ENCODE assay signal across 20 cellular contexts in genomic region chr11:74033046-74033445, GRCh38. TPM values are rescaled to one million over a fixed set of nuclear protein-coding genes. Genes with fewer than 3 reads are reported as not detected.
A peak's percentile ranks its signal among the peaks of the same experiment; 100 is the strongest.
DNase-seq lines count a peak whose midpoint lies in the region; ATAC-seq and TF ChIP-seq lines count a peak whose summit lies in the region.
"Had no signal": no experiment of that assay in that cellular context is flagged by ENCODE, and none has a peak within 500 bp of the region (broad histone marks: within the 10 kb centered on the region; RNA-seq: fewer than 3 reads in every experiment).

No MANE protein-coding gene starts in this region.

- no peaks in the 10 kb centered on the region for H3K79me2 ChIP-seq in DOHH2 (ENCODE audit: control insufficient read depth, low read length)

- H3K4me1 Mint-ChIP-seq in activated naive CD8-positive, alpha-beta T cell (ENCODE audit: low read depth), result peaks cover 26% of the 10 kb centered on the region
- H3K4me1 Mint-ChIP-seq in activated naive CD8-positive, alpha-beta T cell treated with anti-CD3 and anti-CD28 coated beads, Interleukin-2, amount 50 U/mL, for 24 hours, result peaks cover 25% of the 10 kb centered on the region
- H3K4me1 Mint-ChIP-seq in T-helper 17 cell, result peaks cover 23% of the 10 kb centered on the region
- H3K4me1 Mint-ChIP-seq in naive B cell, result peaks cover 10 to 16% (median 12%) of the 10 kb centered on the region in 3 donors

- no peak overlapping the region for H3K27ac ChIP-seq in DOHH2 (ENCODE audit: low read depth, low read length)
- H3K27ac ChIP-seq: HL-60 had no signal

- no peak for DNase-seq in activated naive CD8-positive, alpha-beta T cell treated with anti-CD3 and anti-CD28 coated beads, Interleukin-2, amount 50 U/mL, for 24 hours
- DNase-seq in T-helper 17 cell (no peak), naive B cell (no peak), A172 (ENCODE audit: low spot score) (no peak), HCEC 1CT (no peak)
- no peak for DNase-seq in activated CD8-positive, alpha-beta memory T cell treated with anti-CD3 and anti-CD28 coated beads for 24 hours
- DNase-seq: ACHN, BE2C, DMS153, KG1, NCI-H1092 treated with DMSO at 0.1 percent for 48 hours, NCI-H187, NCI-H446 had no signal

- no peaks in the 10 kb centered on the region for H3F3A ChIP-seq in DOHH2 (ENCODE audit: control insufficient read depth, insufficient read depth)

- H3K36me3 Mint-ChIP-seq in activated naive CD8-positive, alpha-beta T cell, result peaks cover 26% of the 10 kb centered on the region
- H3K36me3 Mint-ChIP-seq in activated naive CD8-positive, alpha-beta T cell treated with anti-CD3 and anti-CD28 coated beads, Interleukin-2, amount 50 U/mL, for 24 hours (ENCODE audit: low read depth), result peaks cover 16% of the 10 kb centered on the region
- peaks cover 15% of the 10 kb centered on the region for H3K36me3 Mint-ChIP-seq in T-helper 17 cell (ENCODE audit: low read depth)
- H3K36me3 Mint-ChIP-seq in naive B cell, result peaks cover 37 to 44% of the 10 kb centered on the region in 2 donors

- H4K20me1 ChIP-seq in DOHH2 (ENCODE audit: control insufficient read depth, insufficient read depth, low read depth, low read length), result no peaks in the 10 kb centered on the region

- H3K4me3 Mint-ChIP-seq in activated naive CD8-positive, alpha-beta T cell, result no peak overlapping the region
- H3K4me3 Mint-ChIP-seq in activated naive CD8-positive, alpha-beta T cell treated with anti-CD3 and anti-CD28 coated beads, Interleukin-2, amount 50 U/mL, for 24 hours, result no peak overlapping the region
- H3K4me3 Mint-ChIP-seq in T-helper 17 cell (no peak overlapping the region), naive B cell (no peak overlapping the region)

- H3K4me1 ChIP-seq in DOHH2 (ENCODE audit: control insufficient read depth, low read length), result no peaks in the 10 kb centered on the region
- H3K4me1 ChIP-seq: BE2C had no signal

- no peak overlapping the region for H3K4me3 ChIP-seq in DOHH2 (ENCODE audit: low read length)

- H3K9me3 ChIP-seq in DOHH2 (ENCODE audit: control insufficient read depth, insufficient read depth, low read length), result no peaks in the 10 kb centered on the region
- no peaks in the 10 kb centered on the region for H3K9me3 ChIP-seq in T-helper 17 cell (ENCODE audit: control insufficient read depth, low read length, poor library complexity, severe bottlenecking)
- H3K9me3 ChIP-seq: BE2C had no signal

- no peaks in the 10 kb centered on the region for H3K27me3 ChIP-seq in DOHH2 (ENCODE audit: control insufficient read depth, low read length)
- H3K27me3 ChIP-seq: BE2C had no signal

- TF ChIP-seq CTCF in DOHH2 (IDR thresholded peaks at IDR 0.05; ENCODE audit: low read depth, low read length, poor library complexity, severe bottlenecking), result peak; percentile 22

- peak overlapping the region; percentile 6 for H3K27ac Mint-ChIP-seq in activated naive CD8-positive, alpha-beta T cell
- no peak overlapping the region for H3K27ac Mint-ChIP-seq in activated naive CD8-positive, alpha-beta T cell treated with anti-CD3 and anti-CD28 coated beads, Interleukin-2, amount 50 U/mL, for 24 hours
- H3K27ac Mint-ChIP-seq in T-helper 17 cell (no peak overlapping the region), naive B cell (peak overlapping the region in 1 of 6 donors; percentile 43)

- no peak overlapping the region for H3K4me2 ChIP-seq in DOHH2 (ENCODE audit: low read length)

- no peak for ATAC-seq in activated naive CD8-positive, alpha-beta T cell treated with anti-CD3 and anti-CD28 coated beads, Interleukin-2, amount 50 U/mL, for 24 hours
- ATAC-seq in T-helper 17 cell (peak; percentile 74), naive B cell (ENCODE audit: low read depth in 2 of 2) (peak; percentile 89 to 91)
- ATAC-seq: Right ventricle myocardium inferior, SK-N-SH treated with all-trans-retinoic acid at 6 μM for 48 hours had no signal

- peaks cover 64% of the 10 kb centered on the region for H3K36me3 ChIP-seq in DOHH2 (ENCODE audit: control insufficient read depth, low read length)

- H3K9me3 Mint-ChIP-seq in activated naive CD8-positive, alpha-beta T cell (ENCODE audit: low read depth), result no peaks in the 10 kb centered on the region
- no peaks in the 10 kb centered on the region for H3K9me3 Mint-ChIP-seq in activated naive CD8-positive, alpha-beta T cell treated with anti-CD3 and anti-CD28 coated beads, Interleukin-2, amount 50 U/mL, for 24 hours
- H3K9me3 Mint-ChIP-seq in naive B cell, result no peaks in the 10 kb centered on the region

- H3K27me3 Mint-ChIP-seq in activated naive CD8-positive, alpha-beta T cell, result no peaks in the 10 kb centered on the region
- H3K27me3 Mint-ChIP-seq in activated naive CD8-positive, alpha-beta T cell treated with anti-CD3 and anti-CD28 coated beads, Interleukin-2, amount 50 U/mL, for 24 hours, result no peaks in the 10 kb centered on the region
- no peaks in the 10 kb centered on the region for H3K27me3 Mint-ChIP-seq in T-helper 17 cell
- H3K27me3 Mint-ChIP-seq in naive B cell, result no peaks in the 10 kb centered on the region

- H3K9me2 ChIP-seq in DOHH2 (replicated peaks; ENCODE audit: control insufficient read depth, low read length), result no peaks in the 10 kb centered on the region

RNA-seq across cellular contexts. Expression of gene UCP3, which starts 24.2 kb away (rescaled TPM):
- total RNA-seq in T-helper 17 cell, result 1 to 10 TPM; 5.5 to 6.0 TPM
- under 1 TPM in 3 of 6 donors, not detected in 3; 0.09 to 0.31 (median 0.11) TPM for polyA plus RNA-seq in naive B cell (ENCODE audit: low read depth in 6 of 6)
- 0.05 and 0.46 TPM in 2 replicates for total RNA-seq in A172 (2014; rRNA removed; shearing (Covaris generic))
- total RNA-seq: H4 had no signal

RNA-seq across cellular contexts. Expression of gene UCP2, which starts 50.4 kb away (rescaled TPM):
- total RNA-seq in T-helper 17 cell, result 100 to 1,000 TPM; 701 to 919 TPM
- 1,000 to 10,000 TPM; 1,601 to 2,628 (median 2,020) TPM for polyA plus RNA-seq in naive B cell (ENCODE audit: low read depth in 6 of 6)
- total RNA-seq in A172 (2014; rRNA removed; shearing (Covaris generic)), result 18.8 and 30.4 TPM in 2 replicates
- total RNA-seq: MCF 10A had no signal

Comparison
In these comparisons a context has a peak if more than half of its experiments do, and no peak if none do; other contexts are left out.
1. RNA of gene UCP2, which starts 50.4 kb away (total RNA-seq): 701 to 919 TPM in T-helper 17 cell; 18.8 to 30.4 TPM in A172; every median in the first group is over 10 times any median in the second.